8 cellular contexts compared by ENCODE assay signal in genomic region chr10:46282460-46283216, GRCh38. TPM values are rescaled to one million over a fixed set of nuclear protein-coding genes. Genes with fewer than 3 reads are reported as not detected.
DNase-seq lines count a peak whose midpoint lies in the region; ATAC-seq and TF ChIP-seq lines count a peak whose summit lies in the region.

No MANE protein-coding gene starts in this region.

- TF ChIP-seq CTCF in AG09309 (IDR thresholded peaks at IDR 0.05; ENCODE audit: control insufficient read depth, insufficient read depth, low read depth, low read length, missing control alignments), result no peak

- H3K9me3 ChIP-seq in naive thymus-derived CD4-positive, alpha-beta T cell (ENCODE audit: control insufficient read depth in 2 of 3, low read length in 3 of 3), result no peaks in the 10 kb centered on the region

- ATAC-seq in GM21717 (IDR thresholded peaks at IDR 0.05; ENCODE audit: unreplicated experiment) (peak; percentile 33), HG02798 (IDR thresholded peaks at IDR 0.05; ENCODE audit: poor library complexity, unreplicated experiment) (no peak)
- ATAC-seq in activated T-helper 17 cell treated with anti-CD3 and anti-CD28 coated beads, Interleukin-2, amount 50 U/mL, for 72 hours (replicated peaks), result peak; percentile 67
- ATAC-seq in naive thymus-derived CD4-positive, alpha-beta T cell, result peak; percentile 68

- peak overlapping the region; percentile 53 for H3K27ac ChIP-seq in naive thymus-derived CD4-positive, alpha-beta T cell (ENCODE audit: low read depth, low read length)

- no peak overlapping the region for H3K27ac Mint-ChIP-seq in activated T-helper 17 cell treated with anti-CD3 and anti-CD28 coated beads, Interleukin-2, amount 50 U/mL, for 72 hours
- H3K27ac Mint-ChIP-seq in naive thymus-derived CD4-positive, alpha-beta T cell, result peak overlapping the region in 1 of 9 donors; percentile 59

- peak overlapping the region; percentile 35 for H3K4me3 ChIP-seq in AG09309 (ENCODE audit: control insufficient read depth, low read depth, low read length)
- peak overlapping the region; percentile 58 for H3K4me3 ChIP-seq in naive thymus-derived CD4-positive, alpha-beta T cell (ENCODE audit: low read length)

- no peaks in the 10 kb centered on the region for H3K36me3 Mint-ChIP-seq in activated T-helper 17 cell treated with anti-CD3 and anti-CD28 coated beads, Interleukin-2, amount 50 U/mL, for 72 hours (ENCODE audit: low read depth)
- no peaks in the 10 kb centered on the region for H3K36me3 Mint-ChIP-seq in naive thymus-derived CD4-positive, alpha-beta T cell

- H3K27me3 Mint-ChIP-seq in activated T-helper 17 cell treated with anti-CD3 and anti-CD28 coated beads, Interleukin-2, amount 50 U/mL, for 72 hours, result no peaks in the 10 kb centered on the region
- H3K27me3 Mint-ChIP-seq in naive thymus-derived CD4-positive, alpha-beta T cell, result peaks cover 0 to 41% (median 0%) of the 10 kb centered on the region in 5 donors

- CTCF ChIA-PET in naive thymus-derived CD4-positive, alpha-beta T cell (lab: Charles Lee), result no interaction called here

- POLR2A ChIA-PET in naive thymus-derived CD4-positive, alpha-beta T cell (lab: Charles Lee), result interaction anchor here (0.7 to 3.8 kb wide), 3 partner anchors 13 to 176 kb away, joined by 5 to 33 read pairs (median 5); no protein-coding TSS in a partner anchor

- H3K4me1 ChIP-seq in naive thymus-derived CD4-positive, alpha-beta T cell (ENCODE audit: control insufficient read depth in 2 of 2, insufficient read depth in 2 of 2, low read length in 2 of 2), result peaks cover 0 to 4% of the 10 kb centered on the region in 2 donors

- no peaks in the 10 kb centered on the region for H3K9me3 Mint-ChIP-seq in activated T-helper 17 cell treated with anti-CD3 and anti-CD28 coated beads, Interleukin-2, amount 50 U/mL, for 72 hours
- no peaks in the 10 kb centered on the region for H3K9me3 Mint-ChIP-seq in naive thymus-derived CD4-positive, alpha-beta T cell

- H3K4me1 Mint-ChIP-seq in activated T-helper 17 cell treated with anti-CD3 and anti-CD28 coated beads, Interleukin-2, amount 50 U/mL, for 72 hours, result peaks cover 20% of the 10 kb centered on the region
- H3K4me1 Mint-ChIP-seq in naive thymus-derived CD4-positive, alpha-beta T cell, result peaks cover 13 to 35% (median 19%) of the 10 kb centered on the region in 7 donors

- peak overlapping the region; percentile 71 for H3K4me3 Mint-ChIP-seq in activated T-helper 17 cell treated with anti-CD3 and anti-CD28 coated beads, Interleukin-2, amount 50 U/mL, for 72 hours
- H3K4me3 Mint-ChIP-seq in naive thymus-derived CD4-positive, alpha-beta T cell, result peak overlapping the region; percentile 59 to 94 (median 83)

- H3K36me3 ChIP-seq in naive thymus-derived CD4-positive, alpha-beta T cell (ENCODE audit: control insufficient read depth in 2 of 3, insufficient read depth in 3 of 3, low read length in 3 of 3), result no peaks in the 10 kb centered on the region

- intact Hi-C loops in naive thymus-derived CD4-positive, alpha-beta T cell (cut with micrococcal nuclease), result no loop called here

- H3K27me3 ChIP-seq in naive thymus-derived CD4-positive, alpha-beta T cell (ENCODE audit: control insufficient read depth in 2 of 2, insufficient read depth in 2 of 2, low read length in 2 of 2), result no peaks in the 10 kb centered on the region

- DNase-seq in AG09309 (ENCODE audit: low read depth) (no peak), NOMO-1 treated with dmso at 0.1 percent for 144 hours (lab: John Stamatoyannopoulos, UW; ENCODE audit: unreplicated experiment) (peak; percentile 81), fibroblast of peridontal ligament (ENCODE audit: extremely low read depth) (peak; percentile 42)
- peak; percentile 26 to 77 (median 49) for DNase-seq in naive thymus-derived CD4-positive, alpha-beta T cell
- peak; percentile 55 for DNase-seq in stimulated activated naive CD4-positive, alpha-beta T cell treated with Interleukin-2 at 50 U/mL for 16 hours (lab: John Stamatoyannopoulos, UW)

RNA-seq across cellular contexts. Expression of gene ANTXRL, which starts 4.2 kb away (rescaled TPM):
- not detected for total RNA-seq in activated T-helper 17 cell treated with anti-CD3 and anti-CD28 coated beads, Interleukin-2, amount 50 U/mL, for 72 hours
- under 1 TPM in 1 of 5 experiments, not detected in 4; 0.97 TPM for total RNA-seq in naive thymus-derived CD4-positive, alpha-beta T cell
- not detected for polyA plus RNA-seq in naive thymus-derived CD4-positive, alpha-beta T cell
